18 cellular contexts compared by ENCODE assay signal in genomic region chr9:4435197-4435596, GRCh38. TPM values are rescaled to one million over a fixed set of nuclear protein-coding genes. Genes with fewer than 3 reads are reported as not detected.
DNase-seq lines count a peak whose midpoint lies in the region; ATAC-seq and TF ChIP-seq lines count a peak whose summit lies in the region.
"Had no signal": no experiment of that assay in that cellular context is flagged by ENCODE, and none has a peak within 500 bp of the region (broad histone marks: within the 10 kb centered on the region; RNA-seq: fewer than 3 reads in every experiment).

No MANE protein-coding gene starts in this region.

- CTCF ChIA-PET in OCI-LY7 (lab: Charles Lee; ENCODE audit: unreplicated experiment), result no interaction called here

- H3K36me3 ChIP-seq in OCI-LY7 (ENCODE audit: insufficient read depth, low read length), result no peaks in the 10 kb centered on the region
- H3K36me3 ChIP-seq: tibial nerve had no signal

- TF ChIP-seq CTCF in OCI-LY7 (conservative IDR thresholded peaks at IDR 0.05; ENCODE audit: low read length), result no peak

- H3K4me1 ChIP-seq in OCI-LY7 (ENCODE audit: insufficient read depth, low read length, poor library complexity, severe bottlenecking), result no peaks in the 10 kb centered on the region

- no peaks in the 10 kb centered on the region for H3K79me2 ChIP-seq in OCI-LY7 (ENCODE audit: insufficient read depth, low read depth, low read length)

- no peak for ATAC-seq in GM18867 (IDR thresholded peaks at IDR 0.05; ENCODE audit: unreplicated experiment)
- no peak for ATAC-seq in GM21447 (IDR thresholded peaks at IDR 0.05; ENCODE audit: unreplicated experiment)
- ATAC-seq: naive thymus-derived CD4-positive, alpha-beta T cell had no signal

- H4K20me1 ChIP-seq in OCI-LY7 (ENCODE audit: insufficient read depth, low read length), result no peaks in the 10 kb centered on the region

- no peaks in the 10 kb centered on the region for H3K9me2 ChIP-seq in OCI-LY7 (ENCODE audit: insufficient read depth, low read length)

- no peaks in the 10 kb centered on the region for H3K9me3 ChIP-seq in OCI-LY7 (ENCODE audit: low read length)

- no peak overlapping the region for H3K4me3 ChIP-seq in OCI-LY7 (ENCODE audit: low read depth, low read length, poor library complexity, severe bottlenecking)
- H3K4me3 ChIP-seq: tibial nerve had no signal

- intact Hi-C loops in OCI-LY7 (cut with micrococcal nuclease; ENCODE audit: unreplicated experiment), result no loop called here

- no peak overlapping the region for H2AFZ ChIP-seq in OCI-LY7 (ENCODE audit: low read length)

- DNase-seq in GM03348 (ENCODE audit: low spot score), result peak; percentile 83
- peak; percentile 10 for DNase-seq in MV-4-11 (lab: John Stamatoyannopoulos, UW)
- DNase-seq in dermis blood vessel endothelial cell, result peak; percentile 10
- peak; percentile 35 for DNase-seq in non-pigmented ciliary epithelial cell (ENCODE audit: low read depth)
- DNase-seq in OCI-LY7 (ENCODE audit: low spot score), result no peak
- no peak for DNase-seq in NCI-H1092 treated with DMSO at 0.1 percent for 48 hours (lab: John Stamatoyannopoulos, UW)
- DNase-seq: activated CD4-positive, alpha-beta T cell treated with anti-CD3 and anti-CD28 coated beads for 4 hours; CD4-positive, alpha-beta memory T cell; KBM-7; naive thymus-derived CD4-positive, alpha-beta T cell; NCI-H2029; NCI-H774; RPMI8226 had no signal

- POLR2A ChIA-PET in OCI-LY7 (lab: Charles Lee), result interaction anchor here (1.1 kb wide), 1 partner anchor 32 kb away, joined by 4 read pairs; no protein-coding TSS in a partner anchor

- no peak overlapping the region for H3K27ac ChIP-seq in OCI-LY7 (ENCODE audit: low read depth, low read length, poor library complexity, severe bottlenecking)
- H3K27ac ChIP-seq: epithelial cell of prostate, tibial nerve had no signal

- no peak overlapping the region for H3K4me2 ChIP-seq in OCI-LY7 (ENCODE audit: low read length)

- no TSS peak for BruUV-seq in OCI-LY7 (replicated peaks; lab: Mats Ljungman, UMichigan)

RNA-seq across cellular contexts. Expression of gene SLC1A1, which starts 55.1 kb away (rescaled TPM):
- total RNA-seq in dermis blood vessel endothelial cell (4.1 and 8.4 TPM in 2 replicates), OCI-LY7 (2022) (not detected in 2 replicates)
- not detected in 2 replicates for total RNA-seq in OCI-LY7 (2014; rRNA removed; shearing (Covaris generic))
- total RNA-seq: T-helper 2 cell treated with Interferon-gamma antibody and Interleukin-4, amounts not matched to agents 100 ng/mL and 5 ng/mL, for 36 hours had no signal

Comparison
In these comparisons a context has a peak if more than half of its experiments do, and no peak if none do; other contexts are left out.
1. DNase-seq: peak in GM03348 (single experiment), MV-4-11 (single experiment), dermis blood vessel endothelial cell (single experiment) and non-pigmented ciliary epithelial cell (single experiment); none in OCI-LY7 (single experiment) and NCI-H1092 treated with DMSO at 0.1 percent for 48 hours (single experiment).